In genomic region chr10:6232846-6233724, GRCh38 we compare ENCODE assay signal across 21 cellular contexts. TPM values are rescaled to one million over a fixed set of nuclear protein-coding genes. Genes with fewer than 3 reads are reported as not detected.
A peak's percentile ranks its signal among the peaks of the same experiment; 100 is the strongest.
DNase-seq lines count a peak whose midpoint lies in the region; ATAC-seq and TF ChIP-seq lines count a peak whose summit lies in the region.
"Had no signal": no experiment of that assay in that cellular context is flagged by ENCODE, and none has a peak within 500 bp of the region (broad histone marks: within the 10 kb centered on the region; RNA-seq: fewer than 3 reads in every experiment).

No MANE protein-coding gene starts in this region.

- DNase-seq in cardiac muscle cell (ENCODE audit: low read depth in 1 of 2, low spot score in 1 of 2) (no peak), left ventricle myocardium inferior (no peak), cerebellar cortex (ENCODE audit: low spot score) (peak; percentile 33), midbrain (lab: John Stamatoyannopoulos, UW) (peak; percentile 61), NCI-H524 (lab: John Stamatoyannopoulos, UW) (no peak)
- DNase-seq: activated CD4-positive, alpha-beta T cell treated with anti-CD3 and anti-CD28 coated beads, Interleukin-2, amount 10 ng/mL, durations not matched to agents 7 days and 5 days; CD4-positive, alpha-beta T cell; colonic mucosa; DMS53; endodermal cell; glutamatergic neuron; lower lobe of right lung; NCI-H187 treated with DMSO at 0.1 percent for 48 hours; NCI-H345; occipital lobe; PC-3; stimulated activated CD4-positive, alpha-beta T cell treated with anti-CD3 and anti-CD28 coated beads, Interleukin-12 subunit alpha, Interleukin-12 subunit beta, amount 100 ng/mL, for 4 hours had no signal

- H3K27me3 ChIP-seq in cardiac muscle cell (no peaks in the 10 kb centered on the region), left ventricle myocardium inferior (ENCODE audit: low read depth) (no peaks in the 10 kb centered on the region)
- H3K27me3 ChIP-seq: colonic mucosa, suprapubic skin had no signal

- H3K27ac ChIP-seq in cardiac muscle cell, result peak overlapping the region; percentile 57
- H3K27ac ChIP-seq in left ventricle myocardium inferior (replicated peaks), result no peak overlapping the region
- H3K27ac ChIP-seq: colonic mucosa, lower lobe of right lung, suprapubic skin had no signal

- H3K36me3 ChIP-seq in cardiac muscle cell, result peaks cover 57% of the 10 kb centered on the region
- peaks cover 88% of the 10 kb centered on the region for H3K36me3 ChIP-seq in left ventricle myocardium inferior
- H3K36me3 ChIP-seq: colonic mucosa had no signal

- no peaks in the 10 kb centered on the region for H3K9me3 ChIP-seq in cardiac muscle cell (ENCODE audit: low read depth)
- no peaks in the 10 kb centered on the region for H3K9me3 ChIP-seq in left ventricle myocardium inferior (replicated peaks)
- H3K9me3 ChIP-seq: colonic mucosa, lower lobe of right lung, suprapubic skin had no signal

- H3K4me1 ChIP-seq in cardiac muscle cell (ENCODE audit: low read depth), result no peaks in the 10 kb centered on the region
- H3K4me1 ChIP-seq in left ventricle myocardium inferior, result peaks cover 5% of the 10 kb centered on the region
- H3K4me1 ChIP-seq: colonic mucosa, lower lobe of right lung, suprapubic skin had no signal

- intact Hi-C loops in left ventricle myocardium inferior (cut with micrococcal nuclease), result no loop called here

- H3K4me3 ChIP-seq in cardiac muscle cell, result no peak overlapping the region
- H3K4me3 ChIP-seq in left ventricle myocardium inferior, result no peak overlapping the region
- H3K4me3 ChIP-seq: colonic mucosa, lower lobe of right lung, suprapubic skin had no signal

- TF ChIP-seq CTCF in cardiac muscle cell (IDR thresholded peaks at IDR 0.05; ENCODE audit: low read depth, low read length), result no peak
- TF ChIP-seq CTCF in left ventricle myocardium inferior (IDR thresholded peaks at IDR 0.05; ENCODE audit: borderline replicate concordance), result no peak

- no peak for ATAC-seq in HG03457 (IDR thresholded peaks at IDR 0.05; ENCODE audit: unreplicated experiment)
- ATAC-seq in HG03520 (IDR thresholded peaks at IDR 0.05; ENCODE audit: unreplicated experiment), result no peak
- ATAC-seq in HG03097 (IDR thresholded peaks at IDR 0.05; ENCODE audit: low FRiP score, unreplicated experiment), result no peak
- ATAC-seq: lower lobe of right lung, PC-3 had no signal

RNA-seq across cellular contexts. Expression of gene PFKFB3, which starts 30.4 kb away (rescaled TPM):
- total RNA-seq in cardiac muscle cell (47.6 and 55.8 TPM in 2 replicates), left ventricle myocardium inferior (14.1 TPM)
- 37.1 and 47.6 TPM in 2 replicates for polyA plus RNA-seq in cardiac muscle cell

Comparison
In these comparisons a context has a peak if more than half of its experiments do, and no peak if none do; other contexts are left out.
1. DNase-seq: peak in cerebellar cortex (single experiment) and midbrain (single experiment); none in cardiac muscle cell (0 of 2), left ventricle myocardium inferior (single experiment) and NCI-H524 (0 of 2).